In genomic region chr6:38901802-38902522, GRCh38 we compare ENCODE assay signal across 1 cellular context.
TF ChIP-seq lines count a peak whose summit lies in the region.

No MANE protein-coding gene starts in this region.

TF ChIP-seq in GM23338, 12 proteins besides CTCF, POLR2A, EP300 and RAD21 (continued from another document):
- TF ChIP-seq, protein P1, sequence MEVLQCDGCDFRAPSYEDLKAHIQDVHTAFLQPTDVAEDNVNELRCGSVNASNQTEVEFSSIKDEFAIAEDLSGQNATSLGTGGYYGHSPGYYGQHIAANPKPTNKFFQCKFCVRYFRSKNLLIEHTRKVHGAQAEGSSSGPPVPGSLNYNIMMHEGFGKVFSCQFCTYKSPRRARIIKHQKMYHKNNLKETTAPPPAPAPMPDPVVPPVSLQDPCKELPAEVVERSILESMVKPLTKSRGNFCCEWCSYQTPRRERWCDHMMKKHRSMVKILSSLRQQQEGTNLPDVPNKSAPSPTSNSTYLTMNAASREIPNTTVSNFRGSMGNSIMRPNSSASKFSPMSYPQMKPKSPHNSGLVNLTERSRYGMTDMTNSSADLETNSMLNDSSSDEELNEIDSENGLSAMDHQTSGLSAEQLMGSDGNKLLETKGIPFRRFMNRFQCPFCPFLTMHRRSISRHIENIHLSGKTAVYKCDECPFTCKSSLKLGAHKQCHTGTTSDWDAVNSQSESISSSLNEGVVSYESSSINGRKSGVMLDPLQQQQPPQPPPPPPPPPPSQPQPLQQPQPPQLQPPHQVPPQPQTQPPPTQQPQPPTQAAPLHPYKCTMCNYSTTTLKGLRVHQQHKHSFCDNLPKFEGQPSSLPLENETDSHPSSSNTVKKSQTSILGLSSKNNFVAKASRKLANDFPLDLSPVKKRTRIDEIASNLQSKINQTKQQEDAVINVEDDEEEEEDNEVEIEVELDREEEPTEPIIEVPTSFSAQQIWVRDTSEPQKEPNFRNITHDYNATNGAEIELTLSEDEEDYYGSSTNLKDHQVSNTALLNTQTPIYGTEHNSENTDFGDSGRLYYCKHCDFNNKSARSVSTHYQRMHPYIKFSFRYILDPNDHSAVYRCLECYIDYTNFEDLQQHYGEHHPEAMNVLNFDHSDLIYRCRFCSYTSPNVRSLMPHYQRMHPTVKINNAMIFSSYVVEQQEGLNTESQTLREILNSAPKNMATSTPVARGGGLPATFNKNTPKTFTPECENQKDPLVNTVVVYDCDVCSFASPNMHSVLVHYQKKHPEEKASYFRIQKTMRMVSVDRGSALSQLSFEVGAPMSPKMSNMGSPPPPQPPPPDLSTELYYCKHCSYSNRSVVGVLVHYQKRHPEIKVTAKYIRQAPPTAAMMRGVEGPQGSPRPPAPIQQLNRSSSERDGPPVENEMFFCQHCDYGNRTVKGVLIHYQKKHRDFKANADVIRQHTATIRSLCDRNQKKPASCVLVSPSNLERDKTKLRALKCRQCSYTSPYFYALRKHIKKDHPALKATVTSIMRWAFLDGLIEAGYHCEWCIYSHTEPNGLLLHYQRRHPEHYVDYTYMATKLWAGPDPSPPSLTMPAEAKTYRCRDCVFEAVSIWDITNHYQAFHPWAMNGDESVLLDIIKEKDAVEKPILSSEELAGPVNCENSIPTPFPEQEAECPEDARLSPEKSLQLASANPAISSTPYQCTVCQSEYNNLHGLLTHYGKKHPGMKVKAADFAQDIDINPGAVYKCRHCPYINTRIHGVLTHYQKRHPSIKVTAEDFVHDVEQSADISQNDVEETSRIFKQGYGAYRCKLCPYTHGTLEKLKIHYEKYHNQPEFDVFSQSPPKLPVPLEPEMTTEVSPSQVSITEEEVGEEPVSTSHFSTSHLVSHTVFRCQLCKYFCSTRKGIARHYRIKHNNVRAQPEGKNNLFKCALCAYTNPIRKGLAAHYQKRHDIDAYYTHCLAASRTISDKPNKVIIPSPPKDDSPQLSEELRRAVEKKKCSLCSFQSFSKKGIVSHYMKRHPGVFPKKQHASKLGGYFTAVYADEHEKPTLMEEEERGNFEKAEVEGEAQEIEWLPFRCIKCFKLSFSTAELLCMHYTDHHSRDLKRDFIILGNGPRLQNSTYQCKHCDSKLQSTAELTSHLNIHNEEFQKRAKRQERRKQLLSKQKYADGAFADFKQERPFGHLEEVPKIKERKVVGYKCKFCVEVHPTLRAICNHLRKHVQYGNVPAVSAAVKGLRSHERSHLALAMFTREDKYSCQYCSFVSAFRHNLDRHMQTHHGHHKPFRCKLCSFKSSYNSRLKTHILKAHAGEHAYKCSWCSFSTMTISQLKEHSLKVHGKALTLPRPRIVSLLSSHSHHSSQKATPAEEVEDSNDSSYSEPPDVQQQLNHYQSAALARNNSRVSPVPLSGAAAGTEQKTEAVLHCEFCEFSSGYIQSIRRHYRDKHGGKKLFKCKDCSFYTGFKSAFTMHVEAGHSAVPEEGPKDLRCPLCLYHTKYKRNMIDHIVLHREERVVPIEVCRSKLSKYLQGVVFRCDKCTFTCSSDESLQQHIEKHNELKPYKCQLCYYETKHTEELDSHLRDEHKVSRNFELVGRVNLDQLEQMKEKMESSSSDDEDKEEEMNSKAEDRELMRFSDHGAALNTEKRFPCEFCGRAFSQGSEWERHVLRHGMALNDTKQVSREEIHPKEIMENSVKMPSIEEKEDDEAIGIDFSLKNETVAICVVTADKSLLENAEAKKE (CRISPR knock-in tag; IDR thresholded peaks at IDR 0.05), result peak; percentile 98
TF ChIP-seq in GM23338: peak in this region for 2.
